ENCODE assay signal across 24 cellular contexts in the genomic region with DNA sequence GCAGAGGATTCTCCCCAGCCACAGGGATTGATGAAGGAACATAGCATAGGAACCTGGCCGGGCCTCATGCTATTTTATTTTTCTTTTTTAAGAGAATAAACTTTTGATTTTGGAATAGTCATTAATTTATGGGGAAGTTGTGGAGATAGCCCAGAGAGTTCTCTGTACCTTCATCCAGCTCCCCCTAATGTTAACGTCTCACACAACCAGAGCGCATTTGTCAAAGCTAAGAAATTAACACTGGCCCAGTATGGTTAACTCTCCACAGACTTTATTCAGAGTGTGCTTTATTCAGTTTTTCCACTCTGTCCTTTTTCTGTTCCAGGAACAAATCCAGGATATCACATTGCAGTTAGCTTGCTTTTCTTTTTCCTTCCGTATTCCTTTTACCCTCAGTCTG. TPM values are rescaled to one million over a fixed set of nuclear protein-coding genes. Genes with fewer than 3 reads are reported as not detected.
DNase-seq lines count a peak whose midpoint lies in the region; ATAC-seq and TF ChIP-seq lines count a peak whose summit lies in the region.
"Had no signal": no experiment of that assay in that cellular context is flagged by ENCODE, and none has a peak within 500 bp of the region (broad histone marks: within the 10 kb centered on the region; RNA-seq: fewer than 3 reads in every experiment).

No MANE protein-coding gene starts in this region.

- ATAC-seq in stimulated activated effector memory CD8-positive, alpha-beta T cell treated with anti-CD3 and anti-CD28 coated beads, Interleukin-12 subunit alpha, Interleukin-12 subunit beta, amount 100 ng/mL, for 72 hours: no peak
- ATAC-seq: GM12878 had no signal

- no peaks in the 10 kb centered on the region for H3K79me2 ChIP-seq in Karpas-422 (ENCODE audit: low read length)
- no peaks in the 10 kb centered on the region for H3K79me2 ChIP-seq in PC-9 (ENCODE audit: low read depth)

- DNase-seq in Karpas-422 (peak; percentile 27), HK-2 (ENCODE audit: unreplicated experiment) (no peak), PC-9 (no peak)
- DNase-seq in stimulated activated effector memory CD8-positive, alpha-beta T cell treated with anti-CD3 and anti-CD28 coated beads, Interleukin-12 subunit alpha, Interleukin-12 subunit beta, amount 100 ng/mL, for 72 hours (ENCODE audit: low spot score in 2 of 2): no peak
- DNase-seq: 8988T; ACHN; BE2C; C1 segment of cervical spinal cord; CD4-positive, alpha-beta memory T cell; CD4-positive, CD25-positive, alpha-beta regulatory T cell; CD8-positive, alpha-beta memory T cell; COR-L47; DMS 273 treated with DMSO at 0.1 percent for 48 hours; DMS153; DMS53; DMS79; DND-41; EL; GDM1 had no signal

- H3K9me3 Mint-ChIP-seq in stimulated activated effector memory CD8-positive, alpha-beta T cell treated with anti-CD3 and anti-CD28 coated beads, Interleukin-12 subunit alpha, Interleukin-12 subunit beta, amount 100 ng/mL, for 72 hours: no peaks in the 10 kb centered on the region
- H3K9me3 Mint-ChIP-seq: CD8-positive, alpha-beta memory T cell had no signal

- no peaks in the 10 kb centered on the region for H3F3A ChIP-seq in PC-9 (ENCODE audit: insufficient read depth, low read depth)

- TF ChIP-seq CTCF in HEK293 (tag by site-specific recombination; IDR thresholded peaks at IDR 0.05): no peak
- TF ChIP-seq CTCF in PC-9 (conservative IDR thresholded peaks at IDR 0.05): no peak

- H3K4me2 ChIP-seq in Karpas-422 (ENCODE audit: low read depth, low read length, poor library complexity, severe bottlenecking) (no peak overlapping the region), PC-9 (no peak overlapping the region)
- H3K4me2 ChIP-seq: BLaER1 had no signal

- H3K9ac ChIP-seq in Karpas-422 (ENCODE audit: low read length): no peak overlapping the region
- H3K9ac ChIP-seq: BLaER1 had no signal

- no TSS peak for BruUV-seq in PC-9 (replicated peaks; lab: Mats Ljungman, UMichigan)

- POLR2A ChIA-PET in HEK293 (lab: Yijun Ruan, JAX): no interaction called here
- POLR2A ChIA-PET in PC-9 (lab: Charles Lee; ENCODE audit: unreplicated experiment): no interaction called here

- H3K27me3 ChIP-seq in Karpas-422 (ENCODE audit: low read length) (no peaks in the 10 kb centered on the region), PC-9 (ENCODE audit: insufficient read depth, low read depth) (no peaks in the 10 kb centered on the region)
- H3K27me3 ChIP-seq: BE2C, BLaER1 had no signal

- no peak overlapping the region for H3K4me3 Mint-ChIP-seq in stimulated activated effector memory CD8-positive, alpha-beta T cell treated with anti-CD3 and anti-CD28 coated beads, Interleukin-12 subunit alpha, Interleukin-12 subunit beta, amount 100 ng/mL, for 72 hours
- H3K4me3 Mint-ChIP-seq: CD14-positive monocyte; CD4-positive, alpha-beta memory T cell; CD4-positive, CD25-positive, alpha-beta regulatory T cell; CD8-positive, alpha-beta memory T cell had no signal

- intact Hi-C loops in PC-9 (cut with micrococcal nuclease; ENCODE audit: unreplicated experiment): no loop called here

- H3K4me1 ChIP-seq in HEK293 (ENCODE audit: control insufficient read depth, insufficient read depth, low read length) (no peaks in the 10 kb centered on the region), Karpas-422 (ENCODE audit: low read length) (no peaks in the 10 kb centered on the region), PC-9 (replicated peaks; ENCODE audit: insufficient read depth) (no peaks in the 10 kb centered on the region)
- H3K4me1 ChIP-seq: BE2C, BLaER1 had no signal

- H2AFZ ChIP-seq in Karpas-422 (ENCODE audit: low read length): no peak overlapping the region
- H2AFZ ChIP-seq in PC-9: no peak overlapping the region

- CTCF ChIA-PET in HEK293 (lab: Yijun Ruan, JAX) (no interaction called here), PC-9 (lab: Charles Lee) (no interaction called here)

- H3K9me3 ChIP-seq in HEK293 (ENCODE audit: control insufficient read depth, insufficient read depth, low read depth, low read length): no peaks in the 10 kb centered on the region
- no peaks in the 10 kb centered on the region for H3K9me3 ChIP-seq in Karpas-422 (ENCODE audit: low read length)
- H3K9me3 ChIP-seq in PC-9 (ENCODE audit: insufficient read depth, low read depth): no peaks in the 10 kb centered on the region
- H3K9me3 ChIP-seq: BE2C had no signal

- no peaks in the 10 kb centered on the region for H3K4me1 Mint-ChIP-seq in stimulated activated effector memory CD8-positive, alpha-beta T cell treated with anti-CD3 and anti-CD28 coated beads, Interleukin-12 subunit alpha, Interleukin-12 subunit beta, amount 100 ng/mL, for 72 hours

- peak overlapping the region; percentile 16 for H3K27ac Mint-ChIP-seq in stimulated activated effector memory CD8-positive, alpha-beta T cell treated with anti-CD3 and anti-CD28 coated beads, Interleukin-12 subunit alpha, Interleukin-12 subunit beta, amount 100 ng/mL, for 72 hours
- H3K27ac Mint-ChIP-seq: CD8-positive, alpha-beta memory T cell had no signal

- no peak overlapping the region for H3K4me3 ChIP-seq in HEK293 (ENCODE audit: low read depth, low read length)
- no peak overlapping the region for H3K4me3 ChIP-seq in Karpas-422 (ENCODE audit: low read length)
- no peak overlapping the region for H3K4me3 ChIP-seq in PC-9
- H3K4me3 ChIP-seq: BLaER1, GM12878 had no signal

- no peaks in the 10 kb centered on the region for H3K36me3 Mint-ChIP-seq in stimulated activated effector memory CD8-positive, alpha-beta T cell treated with anti-CD3 and anti-CD28 coated beads, Interleukin-12 subunit alpha, Interleukin-12 subunit beta, amount 100 ng/mL, for 72 hours
- H3K36me3 Mint-ChIP-seq: CD4-positive, alpha-beta memory T cell; CD4-positive, CD25-positive, alpha-beta regulatory T cell had no signal

- H4K20me1 ChIP-seq in Karpas-422 (ENCODE audit: insufficient read depth, low read depth, low read length) (no peaks in the 10 kb centered on the region), PC-9 (ENCODE audit: insufficient read depth) (no peaks in the 10 kb centered on the region)
- H4K20me1 ChIP-seq: BLaER1 had no signal

- H3K27ac ChIP-seq in HEK293 (ENCODE audit: extremely low read depth, low read depth, low read length): no peak overlapping the region
- H3K27ac ChIP-seq in Karpas-422 (ENCODE audit: low read length): no peak overlapping the region
- no peak overlapping the region for H3K27ac ChIP-seq in PC-9
- H3K27ac ChIP-seq: BLaER1 had no signal

- H3K9me2 ChIP-seq in Karpas-422 (replicated peaks; ENCODE audit: insufficient read depth, low read length) (peaks cover 6% of the 10 kb centered on the region; the same call in 1 of the 2 replicates), PC-9 (ENCODE audit: insufficient read depth) (no peaks in the 10 kb centered on the region)

- no peaks in the 10 kb centered on the region for H3K36me3 ChIP-seq in HEK293 (ENCODE audit: control insufficient read depth in 2 of 2, insufficient read depth in 1 of 2, low read length in 2 of 2)
- no peaks in the 10 kb centered on the region for H3K36me3 ChIP-seq in Karpas-422 (ENCODE audit: insufficient read depth, low read length)
- no peaks in the 10 kb centered on the region for H3K36me3 ChIP-seq in PC-9 (ENCODE audit: low read depth)
- H3K36me3 ChIP-seq: BE2C, BLaER1 had no signal

TF ChIP-seq in HEK293, 187 proteins besides CTCF, POLR2A, EP300 and RAD21:
- no peak for TF ChIP-seq ZNF621 (tag by site-specific recombination; IDR thresholded peaks at IDR 0.05)
- peak; percentile 93 for TF ChIP-seq ZNF529 (tag by site-specific recombination; IDR thresholded peaks at IDR 0.05; ENCODE audit: insufficient replicate concordance)
TF ChIP-seq in HEK293: peak in this region for 1.

RNA-seq across cellular contexts. Expression of a gene that starts 59.4 kb away (rescaled TPM):
- total RNA-seq in Karpas-422 (2014; rRNA removed; shearing (Covaris generic); ENCODE audit: low replicate concordance): 69.3 and 109 TPM in 2 replicates
- 3.4 and 4.8 TPM in 2 replicates for total RNA-seq in PC-9 (2021)
- total RNA-seq: A673 had no signal

Comparison
In these comparisons a context has a peak if more than half of its experiments do, and no peak if none do; other contexts are left out.
1. RNA of a gene that starts 59.4 kb away (total RNA-seq): 69.3 to 109 TPM in Karpas-422; 3.4 to 4.8 TPM in PC-9; every median in the first group is over 10 times any median in the second.